Comparison of ENCODE assay signal across 1 cellular context in genomic region chr11:74466916-74467885, GRCh38.
TF ChIP-seq lines count a peak whose summit lies in the region.

TSS of gene KCNE3 (minus strand) at chr11:74467549. CDS start at chr11:74457563, 9,986 bp downstream.

TF ChIP-seq in WTC11, 78 proteins besides CTCF, POLR2A, EP300 and RAD21 (continued from another document):
- no peak for TF ChIP-seq ATF3 (CRISPR knock-in tag; conservative IDR thresholded peaks at IDR 0.05)
- TF ChIP-seq IRF1 (CRISPR knock-in tag; IDR thresholded peaks at IDR 0.05) = no peak
- TF ChIP-seq ZNF121 (CRISPR knock-in tag; IDR thresholded peaks at IDR 0.05) = no peak
- TF ChIP-seq AR (CRISPR knock-in tag; IDR thresholded peaks at IDR 0.05) = no peak
- TF ChIP-seq FOXP1 (CRISPR knock-in tag; IDR thresholded peaks at IDR 0.05; ENCODE audit: borderline replicate concordance) = peak; percentile 49; the same call in 1 of the 2 replicates
- peak; percentile 69; the same call in 1 of the 2 replicates for TF ChIP-seq ZNF423 (CRISPR knock-in tag; IDR thresholded peaks at IDR 0.05)
